ENCODE assay signal across 10 cellular contexts in genomic region chr13:28161370-28161769, GRCh38. TPM values are rescaled to one million over a fixed set of nuclear protein-coding genes. Genes with fewer than 3 reads are reported as not detected.
DNase-seq lines count a peak whose midpoint lies in the region; ATAC-seq and TF ChIP-seq lines count a peak whose summit lies in the region.
"Had no signal": no experiment of that assay in that cellular context is flagged by ENCODE, and none has a peak within 500 bp of the region (broad histone marks: within the 10 kb centered on the region; RNA-seq: fewer than 3 reads in every experiment).

No MANE protein-coding gene starts in this region.

- no peak for ATAC-seq in memory B cell (ENCODE audit: low read depth)
- ATAC-seq in HG03039 (IDR thresholded peaks at IDR 0.05; ENCODE audit: unreplicated experiment), result no peak
- ATAC-seq: natural killer cell had no signal

- peaks cover 34% of the 10 kb centered on the region for H3K4me1 ChIP-seq in Caco-2

- H3K27me3 Mint-ChIP-seq in Caco-2 (ENCODE audit: insufficient read depth, unreplicated experiment) (no peaks in the 10 kb centered on the region), memory B cell (no peaks in the 10 kb centered on the region)

- no peaks in the 10 kb centered on the region; the same call in 1 of the 2 replicates for H3K36me3 ChIP-seq in Caco-2 (ENCODE audit: control insufficient read depth, insufficient read depth, low read length)

- no peak overlapping the region for H3K4me3 ChIP-seq in Caco-2 (ENCODE audit: low read depth, low read length)
- no peak overlapping the region for H3K4me3 ChIP-seq in choroid plexus epithelial cell (ENCODE audit: low read depth, low read length)

- CTCF ChIA-PET in Caco-2 (lab: Charles Lee), result interaction anchor here (0.6 kb wide), 1 partner anchor 1546 kb away, joined by 3 read pairs; no protein-coding TSS in a partner anchor

- H3K4me3 Mint-ChIP-seq in Caco-2 (ENCODE audit: unreplicated experiment) (peak overlapping the region; percentile 46), memory B cell (no peak overlapping the region)
- H3K4me3 Mint-ChIP-seq: natural killer cell had no signal

- H3K36me3 Mint-ChIP-seq in Caco-2 (ENCODE audit: insufficient read depth, unreplicated experiment) (peaks cover 5% of the 10 kb centered on the region), memory B cell (peaks cover 21% of the 10 kb centered on the region)

- no TSS peak for BruUV-seq in Caco-2 (replicated peaks; lab: Mats Ljungman, UMichigan)

- intact Hi-C loops in Caco-2 (cut with micrococcal nuclease; ENCODE audit: unreplicated experiment) (no loop called here), posterior cingulate gyrus (cut with DNase I) (no loop called here)

- TF ChIP-seq CTCF in Caco-2 (IDR thresholded peaks at IDR 0.05; ENCODE audit: insufficient read depth in 1 of 2, low read depth in 1 of 2, low read length in 1 of 2, severe bottlenecking in 1 of 2, unreplicated experiment in 1 of 2), result no peak
- TF ChIP-seq CTCF in choroid plexus epithelial cell (conservative IDR thresholded peaks at IDR 0.05; ENCODE audit: low read depth, low read length), result no peak

- H3K4me1 Mint-ChIP-seq in Caco-2 (ENCODE audit: low read depth, unreplicated experiment) (peaks cover 23% of the 10 kb centered on the region), memory B cell (peaks cover 34% of the 10 kb centered on the region)

- peak overlapping the region; percentile 87 for H3K27ac Mint-ChIP-seq in Caco-2 (ENCODE audit: unreplicated experiment)
- H3K27ac Mint-ChIP-seq in memory B cell, result peak overlapping the region; percentile 78

- in situ Hi-C loops in KBM-7 (cut with MboI; ENCODE audit: low pct_unique_long_range_greater_than_20kb, low sequenced_read_pairs), result no loop called here

- H3K27me3 ChIP-seq in Caco-2 (replicated peaks; ENCODE audit: control insufficient read depth, insufficient read depth, low read length), result no peaks in the 10 kb centered on the region

- H3K9me3 ChIP-seq in Caco-2, result 0 out of 2 replicates have a peak, but pooled peaks cover 5% of the 10 kb centered on the region

- peak; percentile 67 to 75 for DNase-seq in Caco-2
- peak; percentile 31 for DNase-seq in KBM-7
- DNase-seq in choroid plexus epithelial cell (ENCODE audit: low read depth), result peak; percentile 45
- DNase-seq in memory B cell (ENCODE audit: low spot score in 2 of 2), result no peak
- no peak for DNase-seq in SKM-1 treated with dmso at 0.1 percent for 144 hours (lab: John Stamatoyannopoulos, UW; ENCODE audit: unreplicated experiment)
- no peak for DNase-seq in posterior cingulate gyrus
- no peak for DNase-seq in NCI-H146 (lab: John Stamatoyannopoulos, UW)
- DNase-seq: activated CD4-positive, alpha-beta T cell treated with anti-CD3 and anti-CD28 coated beads for 4 hours; natural killer cell had no signal

- peaks cover 13% of the 10 kb centered on the region for H3K9me3 Mint-ChIP-seq in Caco-2 (ENCODE audit: unreplicated experiment)
- H3K9me3 Mint-ChIP-seq in memory B cell, result peaks cover 4% of the 10 kb centered on the region
- H3K9me3 Mint-ChIP-seq: natural killer cell had no signal

- POLR2A ChIA-PET in Caco-2 (lab: Charles Lee), result interaction anchor here (0.8 kb wide), 1 partner anchor 23 kb away, joined by 4 read pairs; the partner anchor contains the start of gene PAN3

RNA-seq across cellular contexts. Expression of gene PAN3, which starts 23.0 kb away (rescaled TPM):
- 37.5 and 38.4 TPM in 2 replicates for total RNA-seq in Caco-2 (2022)

Comparison
In these comparisons a context has a peak if more than half of its experiments do, and no peak if none do; other contexts are left out.
1. DNase-seq: peak in Caco-2 (2 of 2), KBM-7 (single experiment) and choroid plexus epithelial cell (single experiment); none in memory B cell (0 of 2), SKM-1 treated with dmso at 0.1 percent for 144 hours (single experiment), posterior cingulate gyrus (0 of 10) and NCI-H146 (single experiment).